In the genomic region with DNA sequence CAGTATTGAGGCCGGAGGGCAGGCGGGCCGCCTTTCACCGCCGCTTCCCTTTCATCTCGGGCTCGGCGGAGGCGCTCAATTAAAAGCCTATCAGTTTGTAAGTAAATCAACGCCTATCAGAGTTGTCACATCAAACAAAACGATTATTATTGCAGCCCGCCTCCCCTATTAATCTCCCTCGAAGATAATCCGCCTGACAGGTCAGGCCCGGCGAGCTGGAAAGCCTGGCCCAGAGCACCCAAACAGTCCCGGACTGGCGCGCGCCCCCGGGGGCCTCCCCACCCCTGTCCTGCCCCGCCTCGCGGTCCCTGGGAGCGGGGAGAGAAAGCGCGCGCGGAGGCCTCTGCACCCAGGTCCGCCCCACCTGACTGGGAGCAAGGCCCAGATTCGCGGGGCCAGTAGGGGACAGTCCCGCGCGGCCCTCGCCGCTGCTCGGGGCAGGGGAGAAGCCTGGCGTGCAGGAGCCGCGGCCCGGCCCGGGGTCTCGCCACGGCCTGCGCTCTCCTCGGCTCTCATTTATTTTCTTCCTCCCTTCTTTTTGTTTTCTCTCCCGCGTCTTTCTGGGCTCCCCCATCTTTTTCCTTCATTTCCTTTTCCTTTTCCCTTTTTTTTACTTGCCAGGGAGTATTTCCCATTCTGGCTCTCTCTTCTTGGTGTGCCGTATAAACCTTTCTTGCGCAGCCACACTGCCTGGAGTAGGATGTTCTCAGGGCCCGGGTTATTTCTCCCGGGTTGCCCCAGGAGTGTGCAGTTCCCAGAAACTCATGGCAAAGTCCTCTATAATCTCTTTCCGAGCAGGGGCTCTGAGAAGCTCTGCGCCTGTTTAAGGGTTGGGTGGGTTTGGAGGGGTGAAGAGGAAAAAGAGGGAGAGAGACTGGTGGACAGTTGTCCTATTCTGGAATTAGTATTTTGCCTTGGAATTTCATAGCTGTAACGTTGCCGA, we compare ENCODE assay signal across 1 cellular context.
A peak's percentile ranks its signal among the peaks of the same experiment; 100 is the strongest.
TF ChIP-seq lines count a peak whose summit lies in the region.

No MANE protein-coding gene starts in this region.

TF ChIP-seq in HepG2, 621 proteins besides CTCF, POLR2A, EP300 and RAD21 (continued from another document and continues in another):
- TF ChIP-seq HES4 (CRISPR knock-in tag; IDR thresholded peaks at IDR 0.05; ENCODE audit: borderline replicate concordance): peak; percentile 39; the same call in 1 of the 2 replicates
- TF ChIP-seq ZBTB7A (CRISPR knock-in tag; IDR thresholded peaks at IDR 0.05): peak; percentile 46; the same call in 1 of the 2 replicates
- TF ChIP-seq ATM (IDR thresholded peaks at IDR 0.05; ENCODE audit: borderline replicate concordance): no peak
- TF ChIP-seq ZNF543 (CRISPR knock-in tag; IDR thresholded peaks at IDR 0.05): peak; percentile 74; the same call in 1 of the 2 replicates
- TF ChIP-seq, protein P1, sequence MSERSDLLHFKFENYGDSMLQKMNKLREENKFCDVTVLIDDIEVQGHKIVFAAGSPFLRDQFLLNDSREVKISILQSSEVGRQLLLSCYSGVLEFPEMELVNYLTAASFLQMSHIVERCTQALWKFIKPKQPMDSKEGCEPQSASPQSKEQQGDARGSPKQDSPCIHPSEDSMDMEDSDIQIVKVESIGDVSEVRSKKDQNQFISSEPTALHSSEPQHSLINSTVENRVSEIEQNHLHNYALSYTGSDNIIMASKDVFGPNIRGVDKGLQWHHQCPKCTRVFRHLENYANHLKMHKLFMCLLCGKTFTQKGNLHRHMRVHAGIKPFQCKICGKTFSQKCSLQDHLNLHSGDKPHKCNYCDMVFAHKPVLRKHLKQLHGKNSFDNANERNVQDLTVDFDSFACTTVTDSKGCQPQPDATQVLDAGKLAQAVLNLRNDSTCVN (CRISPR knock-in tag; IDR thresholded peaks at IDR 0.05; ENCODE audit: borderline replicate concordance): no peak; the same call in 1 of the 2 replicates
- no peak for TF ChIP-seq ZNF562 (CRISPR knock-in tag; IDR thresholded peaks at IDR 0.05; ENCODE audit: borderline replicate concordance)
- no peak for TF ChIP-seq ZNF607 (CRISPR knock-in tag; IDR thresholded peaks at IDR 0.05; ENCODE audit: borderline replicate concordance)
- TF ChIP-seq MAZ (IDR thresholded peaks at IDR 0.05; ENCODE audit: borderline replicate concordance, low read depth, low read length): peak; percentile 82
- no peak for TF ChIP-seq MAZ (CRISPR knock-in tag; IDR thresholded peaks at IDR 0.05; ENCODE audit: low read depth)
- TF ChIP-seq PITX1 (CRISPR knock-in tag; IDR thresholded peaks at IDR 0.05): peak; percentile 96
- TF ChIP-seq, protein P2, sequence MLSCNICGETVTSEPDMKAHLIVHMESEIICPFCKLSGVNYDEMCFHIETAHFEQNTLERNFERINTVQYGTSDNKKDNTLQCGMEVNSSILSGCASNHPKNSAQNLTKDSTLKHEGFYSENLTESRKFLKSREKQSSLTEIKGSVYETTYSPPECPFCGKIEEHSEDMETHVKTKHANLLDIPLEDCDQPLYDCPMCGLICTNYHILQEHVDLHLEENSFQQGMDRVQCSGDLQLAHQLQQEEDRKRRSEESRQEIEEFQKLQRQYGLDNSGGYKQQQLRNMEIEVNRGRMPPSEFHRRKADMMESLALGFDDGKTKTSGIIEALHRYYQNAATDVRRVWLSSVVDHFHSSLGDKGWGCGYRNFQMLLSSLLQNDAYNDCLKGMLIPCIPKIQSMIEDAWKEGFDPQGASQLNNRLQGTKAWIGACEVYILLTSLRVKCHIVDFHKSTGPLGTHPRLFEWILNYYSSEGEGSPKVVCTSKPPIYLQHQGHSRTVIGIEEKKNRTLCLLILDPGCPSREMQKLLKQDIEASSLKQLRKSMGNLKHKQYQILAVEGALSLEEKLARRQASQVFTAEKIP (CRISPR knock-in tag; IDR thresholded peaks at IDR 0.05; ENCODE audit: borderline replicate concordance): no peak
- TF ChIP-seq NFIB (CRISPR knock-in tag; IDR thresholded peaks at IDR 0.05; ENCODE audit: borderline replicate concordance): no peak
- no peak for TF ChIP-seq ZNF547 (CRISPR knock-in tag; IDR thresholded peaks at IDR 0.05)
- TF ChIP-seq CCDC6 (CRISPR knock-in tag; IDR thresholded peaks at IDR 0.05): no peak
- TF ChIP-seq SOX13 (IDR thresholded peaks at IDR 0.05): peak; percentile 13; the same call in 1 of the 2 replicates
- peak in 1 of 2 experiments; percentile 72; a peak in 2 of 4 replicates for TF ChIP-seq SOX13 (CRISPR knock-in tag; conservative IDR thresholded peaks at IDR 0.05 in 1 of 2, IDR thresholded peaks at IDR 0.05 in 1 of 2)
- TF ChIP-seq ZNF441 (CRISPR knock-in tag; IDR thresholded peaks at IDR 0.05; ENCODE audit: borderline replicate concordance): no peak
- TF ChIP-seq RFXANK (CRISPR knock-in tag; IDR thresholded peaks at IDR 0.05): no peak
- TF ChIP-seq RARG (CRISPR knock-in tag; IDR thresholded peaks at IDR 0.05; ENCODE audit: low read depth): no peak
- TF ChIP-seq, protein P3, sequence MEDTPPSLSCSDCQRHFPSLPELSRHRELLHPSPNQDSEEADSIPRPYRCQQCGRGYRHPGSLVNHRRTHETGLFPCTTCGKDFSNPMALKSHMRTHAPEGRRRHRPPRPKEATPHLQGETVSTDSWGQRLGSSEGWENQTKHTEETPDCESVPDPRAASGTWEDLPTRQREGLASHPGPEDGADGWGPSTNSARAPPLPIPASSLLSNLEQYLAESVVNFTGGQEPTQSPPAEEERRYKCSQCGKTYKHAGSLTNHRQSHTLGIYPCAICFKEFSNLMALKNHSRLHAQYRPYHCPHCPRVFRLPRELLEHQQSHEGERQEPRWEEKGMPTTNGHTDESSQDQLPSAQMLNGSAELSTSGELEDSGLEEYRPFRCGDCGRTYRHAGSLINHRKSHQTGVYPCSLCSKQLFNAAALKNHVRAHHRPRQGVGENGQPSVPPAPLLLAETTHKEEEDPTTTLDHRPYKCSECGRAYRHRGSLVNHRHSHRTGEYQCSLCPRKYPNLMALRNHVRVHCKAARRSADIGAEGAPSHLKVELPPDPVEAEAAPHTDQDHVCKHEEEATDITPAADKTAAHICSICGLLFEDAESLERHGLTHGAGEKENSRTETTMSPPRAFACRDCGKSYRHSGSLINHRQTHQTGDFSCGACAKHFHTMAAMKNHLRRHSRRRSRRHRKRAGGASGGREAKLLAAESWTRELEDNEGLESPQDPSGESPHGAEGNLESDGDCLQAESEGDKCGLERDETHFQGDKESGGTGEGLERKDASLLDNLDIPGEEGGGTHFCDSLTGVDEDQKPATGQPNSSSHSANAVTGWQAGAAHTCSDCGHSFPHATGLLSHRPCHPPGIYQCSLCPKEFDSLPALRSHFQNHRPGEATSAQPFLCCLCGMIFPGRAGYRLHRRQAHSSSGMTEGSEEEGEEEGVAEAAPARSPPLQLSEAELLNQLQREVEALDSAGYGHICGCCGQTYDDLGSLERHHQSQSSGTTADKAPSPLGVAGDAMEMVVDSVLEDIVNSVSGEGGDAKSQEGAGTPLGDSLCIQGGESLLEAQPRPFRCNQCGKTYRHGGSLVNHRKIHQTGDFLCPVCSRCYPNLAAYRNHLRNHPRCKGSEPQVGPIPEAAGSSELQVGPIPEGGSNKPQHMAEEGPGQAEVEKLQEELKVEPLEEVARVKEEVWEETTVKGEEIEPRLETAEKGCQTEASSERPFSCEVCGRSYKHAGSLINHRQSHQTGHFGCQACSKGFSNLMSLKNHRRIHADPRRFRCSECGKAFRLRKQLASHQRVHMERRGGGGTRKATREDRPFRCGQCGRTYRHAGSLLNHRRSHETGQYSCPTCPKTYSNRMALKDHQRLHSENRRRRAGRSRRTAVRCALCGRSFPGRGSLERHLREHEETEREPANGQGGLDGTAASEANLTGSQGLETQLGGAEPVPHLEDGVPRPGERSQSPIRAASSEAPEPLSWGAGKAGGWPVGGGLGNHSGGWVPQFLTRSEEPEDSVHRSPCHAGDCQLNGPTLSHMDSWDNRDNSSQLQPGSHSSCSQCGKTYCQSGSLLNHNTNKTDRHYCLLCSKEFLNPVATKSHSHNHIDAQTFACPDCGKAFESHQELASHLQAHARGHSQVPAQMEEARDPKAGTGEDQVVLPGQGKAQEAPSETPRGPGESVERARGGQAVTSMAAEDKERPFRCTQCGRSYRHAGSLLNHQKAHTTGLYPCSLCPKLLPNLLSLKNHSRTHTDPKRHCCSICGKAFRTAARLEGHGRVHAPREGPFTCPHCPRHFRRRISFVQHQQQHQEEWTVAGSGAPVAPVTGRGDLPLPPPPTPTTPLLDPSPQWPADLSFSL (CRISPR knock-in tag; IDR thresholded peaks at IDR 0.05): no peak
- no peak for TF ChIP-seq MZF1 (CRISPR knock-in tag; IDR thresholded peaks at IDR 0.05; ENCODE audit: borderline replicate concordance)
- TF ChIP-seq SMARCC2 (IDR thresholded peaks at IDR 0.05): no peak
- peak; percentile 75 for TF ChIP-seq REPIN1 (CRISPR knock-in tag; IDR thresholded peaks at IDR 0.05; ENCODE audit: borderline replicate concordance, low read depth)
- peak; percentile 41; the same call in 1 of the 2 replicates for TF ChIP-seq ZNF616 (CRISPR knock-in tag; IDR thresholded peaks at IDR 0.05; ENCODE audit: low read depth)
- TF ChIP-seq, protein P4, sequence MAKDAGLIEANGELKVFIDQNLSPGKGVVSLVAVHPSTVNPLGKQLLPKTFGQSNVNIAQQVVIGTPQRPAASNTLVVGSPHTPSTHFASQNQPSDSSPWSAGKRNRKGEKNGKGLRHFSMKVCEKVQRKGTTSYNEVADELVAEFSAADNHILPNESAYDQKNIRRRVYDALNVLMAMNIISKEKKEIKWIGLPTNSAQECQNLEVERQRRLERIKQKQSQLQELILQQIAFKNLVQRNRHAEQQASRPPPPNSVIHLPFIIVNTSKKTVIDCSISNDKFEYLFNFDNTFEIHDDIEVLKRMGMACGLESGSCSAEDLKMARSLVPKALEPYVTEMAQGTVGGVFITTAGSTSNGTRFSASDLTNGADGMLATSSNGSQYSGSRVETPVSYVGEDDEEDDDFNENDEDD (CRISPR knock-in tag; IDR thresholded peaks at IDR 0.05; ENCODE audit: borderline replicate concordance): peak; percentile 88; the same call in 1 of the 2 replicates
- no peak for TF ChIP-seq ZNF17 (CRISPR knock-in tag; IDR thresholded peaks at IDR 0.05)
- no peak for TF ChIP-seq KMT2B (CRISPR knock-in tag; IDR thresholded peaks at IDR 0.05)
- TF ChIP-seq, protein P5, sequence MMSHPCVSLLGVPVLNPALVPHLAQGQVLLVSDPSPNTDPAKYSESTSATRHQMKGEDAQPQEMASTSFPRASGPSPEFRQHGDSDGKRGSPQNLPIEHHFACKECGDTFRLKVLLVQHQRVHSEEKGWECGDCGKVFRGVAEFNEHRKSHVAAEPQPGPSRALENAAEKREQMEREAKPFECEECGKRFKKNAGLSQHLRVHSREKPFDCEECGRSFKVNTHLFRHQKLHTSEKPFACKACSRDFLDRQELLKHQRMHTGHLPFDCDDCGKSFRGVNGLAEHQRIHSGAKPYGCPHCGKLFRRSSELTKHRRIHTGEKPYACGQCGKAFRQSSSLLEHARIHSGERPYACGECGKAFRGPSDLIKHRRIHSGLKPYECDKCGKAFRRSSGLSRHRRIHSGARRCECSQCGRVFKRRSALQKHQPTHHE (CRISPR knock-in tag; IDR thresholded peaks at IDR 0.05; ENCODE audit: borderline replicate concordance): no peak
- peak; percentile 88 for TF ChIP-seq MYC (CRISPR knock-in tag; IDR thresholded peaks at IDR 0.05; ENCODE audit: borderline replicate concordance)
- TF ChIP-seq ZFP36 (IDR thresholded peaks at IDR 0.05; ENCODE audit: borderline replicate concordance, low read depth, low read length, partially characterized antibody): no peak
- TF ChIP-seq GTF3A (CRISPR knock-in tag; conservative IDR thresholded peaks at IDR 0.05): 0 out of 2 replicates have a peak, but pooled peaks have one; percentile 4
- TF ChIP-seq, protein P6, sequence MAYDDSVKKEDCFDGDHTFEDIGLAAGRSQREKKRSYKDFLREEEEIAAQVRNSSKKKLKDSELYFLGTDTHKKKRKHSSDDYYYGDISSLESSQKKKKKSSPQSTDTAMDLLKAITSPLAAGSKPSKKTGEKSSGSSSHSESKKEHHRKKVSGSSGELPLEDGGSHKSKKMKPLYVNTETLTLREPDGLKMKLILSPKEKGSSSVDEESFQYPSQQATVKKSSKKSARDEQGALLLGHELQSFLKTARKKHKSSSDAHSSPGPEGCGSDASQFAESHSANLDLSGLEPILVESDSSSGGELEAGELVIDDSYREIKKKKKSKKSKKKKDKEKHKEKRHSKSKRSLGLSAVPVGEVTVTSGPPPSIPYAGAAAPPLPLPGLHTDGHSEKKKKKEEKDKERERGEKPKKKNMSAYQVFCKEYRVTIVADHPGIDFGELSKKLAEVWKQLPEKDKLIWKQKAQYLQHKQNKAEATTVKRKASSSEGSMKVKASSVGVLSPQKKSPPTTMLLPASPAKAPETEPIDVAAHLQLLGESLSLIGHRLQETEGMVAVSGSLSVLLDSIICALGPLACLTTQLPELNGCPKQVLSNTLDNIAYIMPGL (CRISPR knock-in tag; IDR thresholded peaks at IDR 0.05; ENCODE audit: borderline replicate concordance in 1 of 2, low read depth in 1 of 2): no peak
- no peak for TF ChIP-seq ZFP36L1 (CRISPR knock-in tag; IDR thresholded peaks at IDR 0.05)
- TF ChIP-seq, protein P7, sequence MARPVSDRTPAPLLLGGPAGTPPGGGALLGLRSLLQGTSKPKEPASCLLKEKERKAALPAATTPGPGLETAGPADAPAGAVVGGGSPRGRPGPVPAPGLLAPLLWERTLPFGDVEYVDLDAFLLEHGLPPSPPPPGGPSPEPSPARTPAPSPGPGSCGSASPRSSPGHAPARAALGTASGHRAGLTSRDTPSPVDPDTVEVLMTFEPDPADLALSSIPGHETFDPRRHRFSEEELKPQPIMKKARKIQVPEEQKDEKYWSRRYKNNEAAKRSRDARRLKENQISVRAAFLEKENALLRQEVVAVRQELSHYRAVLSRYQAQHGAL (CRISPR knock-in tag; IDR thresholded peaks at IDR 0.05; ENCODE audit: not compliant biosample characterization): no peak
- TF ChIP-seq, protein P8, sequence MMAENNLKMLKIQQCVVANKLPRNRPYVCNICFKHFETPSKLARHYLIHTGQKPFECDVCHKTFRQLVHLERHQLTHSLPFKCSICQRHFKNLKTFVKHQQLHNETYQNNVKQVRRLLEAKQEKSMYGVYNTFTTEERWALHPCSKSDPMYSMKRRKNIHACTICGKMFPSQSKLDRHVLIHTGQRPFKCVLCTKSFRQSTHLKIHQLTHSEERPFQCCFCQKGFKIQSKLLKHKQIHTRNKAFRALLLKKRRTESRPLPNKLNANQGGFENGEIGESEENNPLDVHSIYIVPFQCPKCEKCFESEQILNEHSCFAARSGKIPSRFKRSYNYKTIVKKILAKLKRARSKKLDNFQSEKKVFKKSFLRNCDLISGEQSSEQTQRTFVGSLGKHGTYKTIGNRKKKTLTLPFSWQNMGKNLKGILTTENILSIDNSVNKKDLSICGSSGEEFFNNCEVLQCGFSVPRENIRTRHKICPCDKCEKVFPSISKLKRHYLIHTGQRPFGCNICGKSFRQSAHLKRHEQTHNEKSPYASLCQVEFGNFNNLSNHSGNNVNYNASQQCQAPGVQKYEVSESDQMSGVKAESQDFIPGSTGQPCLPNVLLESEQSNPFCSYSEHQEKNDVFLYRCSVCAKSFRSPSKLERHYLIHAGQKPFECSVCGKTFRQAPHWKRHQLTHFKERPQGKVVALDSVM (CRISPR knock-in tag; IDR thresholded peaks at IDR 0.05): peak; percentile 30; the same call in 1 of the 2 replicates
- TF ChIP-seq PLRG1 (conservative IDR thresholded peaks at IDR 0.05): no peak
- TF ChIP-seq AGO2 (optimal IDR thresholded peaks at IDR 0.05; ENCODE audit: low read depth, low read length): peak; percentile 91
- TF ChIP-seq JDP2 (CRISPR knock-in tag; IDR thresholded peaks at IDR 0.05; ENCODE audit: borderline replicate concordance): no peak; the same call in 1 of the 2 replicates
- peak; percentile 38 for TF ChIP-seq MED8 (CRISPR knock-in tag; IDR thresholded peaks at IDR 0.05; ENCODE audit: insufficient replicate concordance)
